8 cellular contexts compared by ENCODE assay signal in genomic region chr3:16290007-16290826, GRCh38. TPM values are rescaled to one million over a fixed set of nuclear protein-coding genes. Genes with fewer than 3 reads are reported as not detected.
A peak's percentile ranks its signal among the peaks of the same experiment; 100 is the strongest.
DNase-seq lines count a peak whose midpoint lies in the region; ATAC-seq and TF ChIP-seq lines count a peak whose summit lies in the region.

No MANE protein-coding gene starts in this region.

- H3K4me3 Mint-ChIP-seq in CD8-positive, alpha-beta T cell = peak overlapping the region; percentile 91
- H3K4me3 Mint-ChIP-seq in activated CD4-positive, alpha-beta memory T cell treated with anti-CD3 and anti-CD28 coated beads for 36 hours = peak overlapping the region; percentile 45

- H3K4me2 ChIP-seq in fibroblast of lung (ENCODE audit: extremely low read depth, insufficient read depth, low read length) = no peak overlapping the region

- no peaks in the 10 kb centered on the region for H3K27me3 ChIP-seq in CD8-positive, alpha-beta T cell (ENCODE audit: insufficient read depth, low read length)
- H3K27me3 ChIP-seq in fibroblast of lung (ENCODE audit: control insufficient read depth, insufficient read depth, low read length) = no peaks in the 10 kb centered on the region

- peak overlapping the region; percentile 71 for H3K4me3 ChIP-seq in CD8-positive, alpha-beta T cell (ENCODE audit: low read depth, low read length)
- H3K4me3 ChIP-seq in fibroblast of lung (replicated peaks in 1 of 4; ENCODE audit: control extremely low read depth in 1 of 4, insufficient read depth in 1 of 4, low read depth in 3 of 4, low read length in 4 of 4) = no peak overlapping the region

- H3K36me3 Mint-ChIP-seq in CD8-positive, alpha-beta T cell = peaks cover 71% of the 10 kb centered on the region
- H3K36me3 Mint-ChIP-seq in activated CD4-positive, alpha-beta memory T cell treated with anti-CD3 and anti-CD28 coated beads for 36 hours = peaks cover 24% of the 10 kb centered on the region

- no peaks in the 10 kb centered on the region for H3K27me3 Mint-ChIP-seq in CD8-positive, alpha-beta T cell (ENCODE audit: low read depth)
- no peaks in the 10 kb centered on the region for H3K27me3 Mint-ChIP-seq in activated CD4-positive, alpha-beta memory T cell treated with anti-CD3 and anti-CD28 coated beads for 36 hours

- POLR2A ChIA-PET in CD8-positive, alpha-beta T cell (lab: Charles Lee) = interaction anchor here (0.8 to 3.8 kb wide), 18 partner anchors 9 to 260 kb away, joined by 3 to 32 read pairs (median 4); partner anchors contain the start of genes DPH3 and OXNAD1
- POLR2A ChIA-PET in activated CD4-positive, alpha-beta memory T cell treated with anti-CD3 and anti-CD28 coated beads for 36 hours (lab: Charles Lee) = interaction anchor here (1.0 to 1.8 kb wide), 9 partner anchors 9 to 221 kb away, joined by 4 to 13 read pairs (median 4); partner anchors contain the start of genes DPH3 and OXNAD1

- no peak overlapping the region for H2AFZ ChIP-seq in fibroblast of lung (ENCODE audit: low read length)

- H3K9me3 Mint-ChIP-seq in CD8-positive, alpha-beta T cell = no peaks in the 10 kb centered on the region
- peaks cover 13% of the 10 kb centered on the region for H3K9me3 Mint-ChIP-seq in activated CD4-positive, alpha-beta memory T cell treated with anti-CD3 and anti-CD28 coated beads for 36 hours

- no peaks in the 10 kb centered on the region for H3K36me3 ChIP-seq in CD8-positive, alpha-beta T cell (ENCODE audit: insufficient read depth, low read length)
- H3K36me3 ChIP-seq in fibroblast of lung (ENCODE audit: control insufficient read depth, insufficient read depth, low read length) = no peaks in the 10 kb centered on the region

- peak in 5 of 7 experiments; percentile 38 to 64 (median 55) for DNase-seq in CD8-positive, alpha-beta T cell
- DNase-seq in NCI-H345 treated with DMSO at 0.1 percent for 48 hours (lab: John Stamatoyannopoulos, UW; ENCODE audit: unreplicated experiment) (peak; percentile 16), fibroblast of lung (ENCODE audit: low read depth in 2 of 2) (peak; percentile 44 to 74), omental fat pad (ENCODE audit: low spot score) (no peak)
- DNase-seq in activated CD4-positive, alpha-beta memory T cell treated with anti-CD3 and anti-CD28 coated beads for 36 hours = peak; percentile 70

- no peaks in the 10 kb centered on the region for H4K20me1 ChIP-seq in fibroblast of lung (ENCODE audit: control insufficient read depth, extremely low read depth, insufficient read depth, low read length)

- H3K4me1 Mint-ChIP-seq in CD8-positive, alpha-beta T cell (ENCODE audit: low read depth) = peaks cover 71% of the 10 kb centered on the region
- peaks cover 89% of the 10 kb centered on the region for H3K4me1 Mint-ChIP-seq in activated CD4-positive, alpha-beta memory T cell treated with anti-CD3 and anti-CD28 coated beads for 36 hours (ENCODE audit: low read depth)

- H3K9me3 ChIP-seq in CD8-positive, alpha-beta T cell (ENCODE audit: low read length) = no peaks in the 10 kb centered on the region
- no peaks in the 10 kb centered on the region for H3K9me3 ChIP-seq in fibroblast of lung (ENCODE audit: control insufficient read depth, insufficient read depth, low read depth, low read length)

- TF ChIP-seq CTCF in CD8-positive, alpha-beta T cell (IDR thresholded peaks at IDR 0.05) = peak; percentile 98
- peak; percentile 68 to 85 for TF ChIP-seq CTCF in fibroblast of lung (conservative IDR thresholded peaks at IDR 0.05 in 1 of 2, IDR thresholded peaks at IDR 0.05 in 1 of 2; ENCODE audit: low read depth in 1 of 2, low read length in 2 of 2)
- TF ChIP-seq CTCF in omental fat pad (IDR thresholded peaks at IDR 0.05) = no peak

- peaks cover 39% of the 10 kb centered on the region for H3K4me1 ChIP-seq in CD8-positive, alpha-beta T cell (ENCODE audit: insufficient read depth, low read length)
- H3K4me1 ChIP-seq in fibroblast of lung (ENCODE audit: control insufficient read depth, extremely low read depth, insufficient read depth, low read length) = no peaks in the 10 kb centered on the region

- CTCF ChIA-PET in CD8-positive, alpha-beta T cell (lab: Charles Lee) = interaction anchor here (0.6 to 9.8 kb wide), 40 partner anchors 10 to 269 kb away, joined by 3 to 388 read pairs (median 4); partner anchors contain the start of genes DPH3 and OXNAD1
- CTCF ChIA-PET in activated CD4-positive, alpha-beta memory T cell treated with anti-CD3 and anti-CD28 coated beads for 36 hours (lab: Charles Lee) = interaction anchor here (0.6 to 9.8 kb wide), 30 partner anchors 9 to 1207 kb away, joined by 3 to 228 read pairs (median 4); partner anchors contain the start of genes DPH3, OXNAD1 and RFTN1

- H3K79me2 ChIP-seq in fibroblast of lung (ENCODE audit: control insufficient read depth, insufficient read depth, low read length) = no peaks in the 10 kb centered on the region

- peak overlapping the region; percentile 95 for H3K27ac Mint-ChIP-seq in CD8-positive, alpha-beta T cell
- H3K27ac Mint-ChIP-seq in activated CD4-positive, alpha-beta memory T cell treated with anti-CD3 and anti-CD28 coated beads for 36 hours = peak overlapping the region; percentile 85

- intact Hi-C loops in CD8-positive, alpha-beta T cell (cut with DNase I, micrococcal nuclease) = loop anchor here (1.0 to 10.0 kb wide), 6 partner anchors 11 to 945 kb away; no protein-coding TSS in a partner anchor
- intact Hi-C loops in activated CD4-positive, alpha-beta memory T cell treated with anti-CD3 and anti-CD28 coated beads for 36 hours (cut with micrococcal nuclease) = loop anchor here (1.0 to 5.0 kb wide), 6 partner anchors 29 to 597 kb away; no protein-coding TSS in a partner anchor

- ATAC-seq in CD8-positive, alpha-beta T cell = peak; percentile 7
- ATAC-seq in GM21360 (IDR thresholded peaks at IDR 0.05; ENCODE audit: unreplicated experiment) (peak; percentile 35), omental fat pad (ENCODE audit: low FRiP score) (peak; percentile 39), HG03521 (IDR thresholded peaks at IDR 0.05; ENCODE audit: unreplicated experiment) (no peak), GM18519 (IDR thresholded peaks at IDR 0.05; ENCODE audit: low FRiP score, unreplicated experiment) (no peak)

- H3K27ac ChIP-seq in CD8-positive, alpha-beta T cell (ENCODE audit: low read depth, low read length) = peak overlapping the region; percentile 86
- no peak overlapping the region for H3K27ac ChIP-seq in fibroblast of lung (ENCODE audit: insufficient read depth, low read length)

- no peak overlapping the region for H3K9ac ChIP-seq in fibroblast of lung (ENCODE audit: insufficient read depth, low read length)

RNA-seq across cellular contexts. Expression of gene OXNAD1, which starts 25.2 kb away (rescaled TPM):
- 100 to 1,000 TPM; 156 TPM for total RNA-seq in CD8-positive, alpha-beta T cell
- total RNA-seq in activated CD4-positive, alpha-beta memory T cell treated with anti-CD3 and anti-CD28 coated beads for 36 hours = 10 to 100 TPM; 23.5 to 24.0 TPM
- total RNA-seq in fibroblast of lung = 7.4 and 10.4 TPM in 2 replicates
- polyA plus RNA-seq in fibroblast of lung = 6.4 and 7.8 TPM in 2 replicates
- polyA plus RNA-seq in fibroblast of lung (2012) = 4.0 and 5.4 TPM in 2 replicates
- 0.94 and 7.4 TPM in 2 replicates for polyA minus RNA-seq in fibroblast of lung (ENCODE audit: low replicate concordance)
- total RNA-seq in omental fat pad = 10 to 100 TPM; 13.7 to 21.3 (median 15.2) TPM

RNA-seq across cellular contexts. Expression of gene DPH3, which starts 25.5 kb away (rescaled TPM):
- 10 to 100 TPM in 1 of 2 experiments, 1 to 10 TPM in 1; 9.7 to 13.9 TPM for total RNA-seq in CD8-positive, alpha-beta T cell
- total RNA-seq in activated CD4-positive, alpha-beta memory T cell treated with anti-CD3 and anti-CD28 coated beads for 36 hours = 10 to 100 TPM; 23.4 TPM
- total RNA-seq in fibroblast of lung (23.6 and 28.2 TPM in 2 replicates), omental fat pad (10 to 100 TPM; 16.7 to 33.7 (median 30.4) TPM)
- 22.6 and 28.1 TPM in 2 replicates for polyA plus RNA-seq in fibroblast of lung
- 25.7 and 29.3 TPM in 2 replicates for polyA plus RNA-seq in fibroblast of lung (2012)
- polyA minus RNA-seq in fibroblast of lung (ENCODE audit: low replicate concordance) = 4.7 and 6.1 TPM in 2 replicates

Comparison
In these comparisons a context has a peak if more than half of its experiments do, and no peak if none do; other contexts are left out.
1. ATAC-seq: peak in CD8-positive, alpha-beta T cell (single experiment), GM21360 (single experiment) and omental fat pad (single experiment); none in HG03521 (single experiment) and GM18519 (single experiment).
2. CTCF ChIP-seq: peak in CD8-positive, alpha-beta T cell (single experiment) and fibroblast of lung (2 of 2); none in omental fat pad (0 of 3).
3. RNA of gene OXNAD1, which starts 25.2 kb away (total RNA-seq): 156 TPM in CD8-positive, alpha-beta T cell; 23.5 to 24.0 TPM in activated CD4-positive, alpha-beta memory T cell treated with anti-CD3 and anti-CD28 coated beads for 36 hours, 13.7 to 21.3 TPM in omental fat pad and 7.4 to 10.4 TPM in fibroblast of lung; every median in the first group is over 4 times any median in the second.